8 cellular contexts compared by ENCODE assay signal in genomic region chr3:195909294-195909644, GRCh38. TPM values are rescaled to one million over a fixed set of nuclear protein-coding genes. Genes with fewer than 3 reads are reported as not detected.
DNase-seq lines count a peak whose midpoint lies in the region; ATAC-seq and TF ChIP-seq lines count a peak whose summit lies in the region.

No MANE protein-coding gene starts in this region.

- ATAC-seq in HG03045 (IDR thresholded peaks at IDR 0.05; ENCODE audit: unreplicated experiment) (peak; percentile 28), right cardiac atrium (peak in 1 of 2 donors; percentile 1), thoracic aorta (ENCODE audit: insufficient number of reproducible peaks, low FRiP score, low read depth) (no peak)

- H3K36me3 ChIP-seq in SU-DHL-6 (ENCODE audit: low read length) (no peaks in the 10 kb centered on the region), thoracic aorta (no peaks in the 10 kb centered on the region)

- H3K9ac ChIP-seq in SU-DHL-6 (ENCODE audit: low read length), result peak overlapping the region; percentile 72

- no peak for DNase-seq in activated naive CD4-positive, alpha-beta T cell treated with anti-CD3 and anti-CD28 coated beads, Interleukin-2, amount 10 ng/mL, durations not matched to agents 7 days and 5 days
- no peak for DNase-seq in activated naive CD4-positive, alpha-beta T cell treated with Interleukin-2 at 50 U/mL for 16 hours
- DNase-seq in right cardiac atrium, result no peak
- DNase-seq in thoracic aorta (ENCODE audit: low spot score), result no peak
- DNase-seq in iPS-NIHi7 (ENCODE audit: extremely low spot score), result no peak
- no peak for DNase-seq in NCI-H1436 treated with DMSO at 0.1 percent for 48 hours (lab: John Stamatoyannopoulos, UW)

- H3F3A ChIP-seq in SU-DHL-6 (ENCODE audit: insufficient read depth), result peaks cover 42% of the 10 kb centered on the region

- H3K27me3 ChIP-seq in SU-DHL-6 (ENCODE audit: low read length) (no peaks in the 10 kb centered on the region), right cardiac atrium (ENCODE audit: control insufficient read depth, insufficient read depth) (no peaks in the 10 kb centered on the region), thoracic aorta (replicated peaks; ENCODE audit: insufficient read depth) (no peaks in the 10 kb centered on the region)

- no peaks in the 10 kb centered on the region for H4K20me1 ChIP-seq in SU-DHL-6 (ENCODE audit: low read depth, low read length)

- H3K4me3 ChIP-seq in SU-DHL-6 (ENCODE audit: insufficient read depth, low read length, poor library complexity, severe bottlenecking) (peak overlapping the region; percentile 56), right cardiac atrium (ENCODE audit: low read length) (peak overlapping the region; percentile 98), thoracic aorta (peak overlapping the region; percentile 80)

- peaks cover 8% of the 10 kb centered on the region for H3K27me3 Mint-ChIP-seq in activated naive CD4-positive, alpha-beta T cell treated with anti-CD3 and anti-CD28 coated beads, Interleukin-2, amount 10 ng/mL, durations not matched to agents 7 days and 5 days

- H3K9me3 Mint-ChIP-seq in activated naive CD4-positive, alpha-beta T cell treated with anti-CD3 and anti-CD28 coated beads, Interleukin-2, amount 10 ng/mL, durations not matched to agents 7 days and 5 days, result no peaks in the 10 kb centered on the region

- intact Hi-C loops in right cardiac atrium (cut with DNase I), result no loop called here

- H3K4me1 Mint-ChIP-seq in activated naive CD4-positive, alpha-beta T cell treated with anti-CD3 and anti-CD28 coated beads, Interleukin-2, amount 10 ng/mL, durations not matched to agents 7 days and 5 days, result peaks cover 43% of the 10 kb centered on the region

- CTCF ChIA-PET in activated naive CD4-positive, alpha-beta T cell treated with anti-CD3 and anti-CD28 coated beads, Interleukin-2, amount 10 ng/mL, durations not matched to agents 7 days and 5 days (lab: Charles Lee), result interaction anchor here (1.5 to 5.9 kb wide), 2 partner anchors 15 to 638 kb away, joined by 3 to 72 read pairs; partner anchors contain the start of gene XXYLT1

- H3K4me1 ChIP-seq in right cardiac atrium (ENCODE audit: control insufficient read depth, insufficient read depth, low read length) (peaks cover 11% of the 10 kb centered on the region), thoracic aorta (ENCODE audit: control insufficient read depth in 1 of 2, low read depth in 2 of 2) (peaks cover 16 to 37% of the 10 kb centered on the region in 2 donors)

- no peaks in the 10 kb centered on the region for H3K9me2 ChIP-seq in SU-DHL-6 (replicated peaks; ENCODE audit: insufficient read depth, low read length)

- H3K27ac ChIP-seq in SU-DHL-6 (ENCODE audit: low read depth, low read length), result peak overlapping the region; percentile 98
- H3K27ac ChIP-seq in right cardiac atrium (ENCODE audit: low read length), result no peak overlapping the region
- H3K27ac ChIP-seq in thoracic aorta, result no peak overlapping the region

- H3K27ac Mint-ChIP-seq in activated naive CD4-positive, alpha-beta T cell treated with anti-CD3 and anti-CD28 coated beads, Interleukin-2, amount 10 ng/mL, durations not matched to agents 7 days and 5 days, result peak overlapping the region; percentile 70

- TF ChIP-seq CTCF in SU-DHL-6 (IDR thresholded peaks at IDR 0.05; ENCODE audit: insufficient read depth, low read length, poor library complexity, severe bottlenecking) (no peak), thoracic aorta (IDR thresholded peaks at IDR 0.05) (no peak)

- H3K79me2 ChIP-seq in SU-DHL-6 (ENCODE audit: insufficient read depth, low read length), result peaks cover 24% of the 10 kb centered on the region

- H2AFZ ChIP-seq in SU-DHL-6 (ENCODE audit: low read depth, low read length, severe bottlenecking), result no peak overlapping the region

- peak overlapping the region; percentile 81 for H3K4me2 ChIP-seq in SU-DHL-6 (ENCODE audit: low read depth, low read length, poor library complexity, severe bottlenecking)

- H3K9me3 ChIP-seq in SU-DHL-6 (ENCODE audit: insufficient read depth, low read length) (no peaks in the 10 kb centered on the region), right cardiac atrium (ENCODE audit: control insufficient read depth, low read length) (no peaks in the 10 kb centered on the region), thoracic aorta (no peaks in the 10 kb centered on the region)

- under 1% methylated on average over 46 of the region's 47 CpGs for WGBS in right cardiac atrium

- H3K4me3 Mint-ChIP-seq in activated naive CD4-positive, alpha-beta T cell treated with anti-CD3 and anti-CD28 coated beads, Interleukin-2, amount 10 ng/mL, durations not matched to agents 7 days and 5 days, result peak overlapping the region; percentile 58

- H3K36me3 Mint-ChIP-seq in activated naive CD4-positive, alpha-beta T cell treated with anti-CD3 and anti-CD28 coated beads, Interleukin-2, amount 10 ng/mL, durations not matched to agents 7 days and 5 days, result peaks cover 22% of the 10 kb centered on the region

RNA-seq across cellular contexts. Expression of gene TNK2, which starts 0.9 kb away (rescaled TPM):
- total RNA-seq in right cardiac atrium, result 100 to 1,000 TPM in 1 of 4 donors, 10 to 100 TPM in 3; 74.7 to 162 (median 84.2) TPM
- polyA plus RNA-seq in right cardiac atrium, result 40.1 TPM
- total RNA-seq in thoracic aorta, result 10 to 100 TPM; 38.9 to 69.8 TPM
